ENCODE assay signal across 21 cellular contexts in the genomic region with DNA sequence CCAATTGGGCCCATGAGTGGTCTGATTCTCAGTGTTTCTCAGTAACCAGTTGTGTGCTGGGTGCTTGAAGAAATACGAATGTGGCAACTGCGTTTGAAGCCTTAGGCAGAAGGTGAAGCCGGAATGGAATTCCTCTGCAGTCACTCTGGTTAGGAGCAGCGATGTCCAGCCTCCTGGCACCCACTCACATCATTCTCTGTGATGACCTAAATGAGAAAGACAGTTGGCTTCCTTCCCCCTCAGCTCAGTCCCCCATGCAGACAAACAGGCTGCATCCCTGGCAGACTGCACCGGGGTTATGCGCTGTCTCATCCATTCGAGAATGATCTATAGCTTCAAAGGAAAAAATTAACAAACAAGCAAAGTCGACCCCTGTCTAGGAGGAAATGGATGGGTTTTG.
DNase-seq lines count a peak whose midpoint lies in the region; ATAC-seq, FAIRE-seq and TF ChIP-seq lines count a peak whose summit lies in the region.
"Had no signal": no experiment of that assay in that cellular context is flagged by ENCODE, and none has a peak within 500 bp of the region (broad histone marks: within the 10 kb centered on the region; RNA-seq: fewer than 3 reads in every experiment).

No MANE protein-coding gene starts in this region.

- no peak for TF ChIP-seq POLR2A in Peyer's patch (IDR thresholded peaks at IDR 0.05)

- no peak overlapping the region for H3K9ac ChIP-seq in subcutaneous abdominal adipose tissue (ENCODE audit: low read length in 5 of 5)

- H3K4me3 ChIP-seq in subcutaneous abdominal adipose tissue (ENCODE audit: low read depth in 1 of 5, low read length in 5 of 5) = no peak overlapping the region
- no peak overlapping the region for H3K4me3 ChIP-seq in Peyer's patch
- H3K4me3 ChIP-seq in GM23338 = no peak overlapping the region
- H3K4me3 ChIP-seq: hepatocyte, right lobe of liver had no signal

- H2AFZ ChIP-seq in GM23338 = no peak overlapping the region
- H2AFZ ChIP-seq: hepatocyte had no signal

- no peaks in the 10 kb centered on the region for H3K9me2 ChIP-seq in GM23338 (ENCODE audit: insufficient read depth)

- TF ChIP-seq CTCF in mesothelial cell of epicardium (IDR thresholded peaks at IDR 0.05; ENCODE audit: unreplicated experiment) (no peak), Peyer's patch (IDR thresholded peaks at IDR 0.05) (no peak), GM23338 (conservative IDR thresholded peaks at IDR 0.05; ENCODE audit: low read depth in 2 of 2) (no peak)

- peak; percentile 50 for DNase-seq in RCC 7860 (ENCODE audit: low spot score)
- DNase-seq in cerebellum (ENCODE audit: low spot score) = peak; percentile 76
- DNase-seq in mesothelial cell of epicardium (ENCODE audit: low spot score in 2 of 2, unreplicated experiment in 2 of 2) = no peak
- DNase-seq in A172 (ENCODE audit: low spot score) = no peak
- DNase-seq in Peyer's patch = no peak
- no peak for DNase-seq in GM23338 (ENCODE audit: low spot score)
- DNase-seq: activated CD4-positive, alpha-beta T cell treated with anti-CD3 and anti-CD28 coated beads for 1 hour; central memory CD4-positive, alpha-beta T cell; effector memory CD8-positive, alpha-beta T cell; HFFc6; kidney glomerular epithelial cell; NCI-H1417 treated with DMSO at 0.1 percent for 48 hours; NCI-H2171 treated with DMSO at 0.1 percent for 48 hours; PC-3; right lobe of liver; stimulated activated CD4-positive, alpha-beta T cell treated with anti-CD3 and anti-CD28 coated beads, Interleukin-2, amount 100 ng/mL, for 24 hours had no signal

- no peaks in the 10 kb centered on the region for H3K36me3 ChIP-seq in subcutaneous abdominal adipose tissue (ENCODE audit: control insufficient read depth in 5 of 5, insufficient read depth in 5 of 5, low read length in 5 of 5)
- H3K36me3 ChIP-seq in Peyer's patch = no peaks in the 10 kb centered on the region
- H3K36me3 ChIP-seq in GM23338 (ENCODE audit: insufficient read depth) = no peaks in the 10 kb centered on the region
- H3K36me3 ChIP-seq: neutrophil, right lobe of liver had no signal

- ATAC-seq in GM23338 = no peak
- ATAC-seq: activated T-helper 17 cell treated with anti-CD3 and anti-CD28 coated beads, Interleukin-2, amount 50 U/mL, for 72 hours; effector memory CD8-positive, alpha-beta T cell; PC-3; right lobe of liver had no signal

- H3K4me1 ChIP-seq in subcutaneous abdominal adipose tissue (ENCODE audit: control insufficient read depth in 5 of 5, insufficient read depth in 5 of 5, low read length in 5 of 5) (peaks cover 0 to 18% (median 8%) of the 10 kb centered on the region in 5 donors), Peyer's patch (no peaks in the 10 kb centered on the region), GM23338 (ENCODE audit: insufficient read depth) (peaks cover 4% of the 10 kb centered on the region; the same call in 1 of the 2 replicates)
- H3K4me1 ChIP-seq: right lobe of liver had no signal

- H3K27me3 Mint-ChIP-seq in mesothelial cell of epicardium (ENCODE audit: low read depth) = peaks cover 2% of the 10 kb centered on the region
- H3K27me3 Mint-ChIP-seq in GM23338 (ENCODE audit: insufficient read depth, low read depth, poor library complexity) = no peaks in the 10 kb centered on the region
- H3K27me3 Mint-ChIP-seq: activated T-helper 17 cell treated with anti-CD3 and anti-CD28 coated beads, Interleukin-2, amount 50 U/mL, for 72 hours had no signal

- no peaks in the 10 kb centered on the region for H3F3A ChIP-seq in GM23338 (replicated peaks; ENCODE audit: low read depth)

- H3K27ac Mint-ChIP-seq in mesothelial cell of epicardium (peak overlapping the region; percentile 24), GM23338 (no peak overlapping the region)
- H3K27ac Mint-ChIP-seq: activated T-helper 17 cell treated with anti-CD3 and anti-CD28 coated beads, Interleukin-2, amount 50 U/mL, for 72 hours; effector memory CD8-positive, alpha-beta T cell; HFFc6 had no signal

- no peak overlapping the region for H3K4me3 Mint-ChIP-seq in mesothelial cell of epicardium
- H3K4me3 Mint-ChIP-seq in GM23338 = no peak overlapping the region
- H3K4me3 Mint-ChIP-seq: activated T-helper 17 cell treated with anti-CD3 and anti-CD28 coated beads, Interleukin-2, amount 50 U/mL, for 72 hours; effector memory CD8-positive, alpha-beta T cell; HFFc6 had no signal

- H3K9me3 ChIP-seq in subcutaneous abdominal adipose tissue (ENCODE audit: control insufficient read depth in 5 of 5, low read length in 5 of 5) = no peaks in the 10 kb centered on the region
- H3K9me3 ChIP-seq in Peyer's patch = no peaks in the 10 kb centered on the region
- H3K9me3 ChIP-seq: neutrophil, right lobe of liver had no signal

- no peaks in the 10 kb centered on the region for H3K79me2 ChIP-seq in GM23338 (replicated peaks; ENCODE audit: insufficient read depth)
- H3K79me2 ChIP-seq: hepatocyte had no signal

- no peaks in the 10 kb centered on the region for H4K20me1 ChIP-seq in GM23338 (replicated peaks; ENCODE audit: insufficient read depth)

- no peaks in the 10 kb centered on the region for H3K36me3 Mint-ChIP-seq in mesothelial cell of epicardium
- H3K36me3 Mint-ChIP-seq in GM23338 (ENCODE audit: low read depth) = no peaks in the 10 kb centered on the region

- no peak overlapping the region for H3K4me2 ChIP-seq in GM23338
- H3K4me2 ChIP-seq: hepatocyte had no signal

- H3K9me3 Mint-ChIP-seq in mesothelial cell of epicardium = peaks cover 5% of the 10 kb centered on the region
- H3K9me3 Mint-ChIP-seq in GM23338 = no peaks in the 10 kb centered on the region
- H3K9me3 Mint-ChIP-seq: activated T-helper 17 cell treated with anti-CD3 and anti-CD28 coated beads, Interleukin-2, amount 50 U/mL, for 72 hours; effector memory CD8-positive, alpha-beta T cell; HFFc6 had no signal

- H3K27me3 ChIP-seq in subcutaneous abdominal adipose tissue (ENCODE audit: control insufficient read depth in 5 of 5, insufficient read depth in 4 of 5, low read length in 5 of 5) (peaks cover 0 to 3% (median 0%) of the 10 kb centered on the region in 5 donors), Peyer's patch (no peaks in the 10 kb centered on the region), GM23338 (ENCODE audit: insufficient read depth) (no peaks in the 10 kb centered on the region)
- H3K27me3 ChIP-seq: hepatocyte, neutrophil, right lobe of liver had no signal

- H3K27ac ChIP-seq in subcutaneous abdominal adipose tissue (ENCODE audit: low read depth, low read length) (peak overlapping the region; percentile 74), Peyer's patch (peak overlapping the region in 1 of 4 donors; percentile 50), GM23338 (ENCODE audit: low read depth) (no peak overlapping the region)
- H3K27ac ChIP-seq: hepatocyte, neutrophil, right lobe of liver had no signal

- peak; percentile 75 for FAIRE-seq in RCC 7860 (lab: Jason Lieb, UNC)
- FAIRE-seq: D721Med had no signal

- H3K4me1 Mint-ChIP-seq in mesothelial cell of epicardium (peaks cover 12% of the 10 kb centered on the region), GM23338 (peaks cover 10% of the 10 kb centered on the region; the same call in 2 of the 3 replicates)
- H3K4me1 Mint-ChIP-seq: activated T-helper 17 cell treated with anti-CD3 and anti-CD28 coated beads, Interleukin-2, amount 50 U/mL, for 72 hours had no signal

TF ChIP-seq in GM23338, 12 proteins besides CTCF, POLR2A, EP300 and RAD21 (continues in another document):
- TF ChIP-seq POLR2AphosphoS5 (IDR thresholded peaks at IDR 0.05; ENCODE audit: low read depth) (no peak), ETS1 (IDR thresholded peaks at IDR 0.05) (no peak), NANOG (IDR thresholded peaks at IDR 0.05; ENCODE audit: borderline replicate concordance) (no peak), ZNF331 (CRISPR knock-in tag; IDR thresholded peaks at IDR 0.05; ENCODE audit: low read depth) (no peak), EZH2 (IDR thresholded peaks at IDR 0.05; ENCODE audit: low read depth, unreplicated experiment) (no peak), STAT1 (IDR thresholded peaks at IDR 0.05; ENCODE audit: unreplicated experiment) (no peak), CREB1 (CRISPR knock-in tag; IDR thresholded peaks at IDR 0.05; ENCODE audit: low read depth) (no peak)
- TF ChIP-seq, protein P1, sequence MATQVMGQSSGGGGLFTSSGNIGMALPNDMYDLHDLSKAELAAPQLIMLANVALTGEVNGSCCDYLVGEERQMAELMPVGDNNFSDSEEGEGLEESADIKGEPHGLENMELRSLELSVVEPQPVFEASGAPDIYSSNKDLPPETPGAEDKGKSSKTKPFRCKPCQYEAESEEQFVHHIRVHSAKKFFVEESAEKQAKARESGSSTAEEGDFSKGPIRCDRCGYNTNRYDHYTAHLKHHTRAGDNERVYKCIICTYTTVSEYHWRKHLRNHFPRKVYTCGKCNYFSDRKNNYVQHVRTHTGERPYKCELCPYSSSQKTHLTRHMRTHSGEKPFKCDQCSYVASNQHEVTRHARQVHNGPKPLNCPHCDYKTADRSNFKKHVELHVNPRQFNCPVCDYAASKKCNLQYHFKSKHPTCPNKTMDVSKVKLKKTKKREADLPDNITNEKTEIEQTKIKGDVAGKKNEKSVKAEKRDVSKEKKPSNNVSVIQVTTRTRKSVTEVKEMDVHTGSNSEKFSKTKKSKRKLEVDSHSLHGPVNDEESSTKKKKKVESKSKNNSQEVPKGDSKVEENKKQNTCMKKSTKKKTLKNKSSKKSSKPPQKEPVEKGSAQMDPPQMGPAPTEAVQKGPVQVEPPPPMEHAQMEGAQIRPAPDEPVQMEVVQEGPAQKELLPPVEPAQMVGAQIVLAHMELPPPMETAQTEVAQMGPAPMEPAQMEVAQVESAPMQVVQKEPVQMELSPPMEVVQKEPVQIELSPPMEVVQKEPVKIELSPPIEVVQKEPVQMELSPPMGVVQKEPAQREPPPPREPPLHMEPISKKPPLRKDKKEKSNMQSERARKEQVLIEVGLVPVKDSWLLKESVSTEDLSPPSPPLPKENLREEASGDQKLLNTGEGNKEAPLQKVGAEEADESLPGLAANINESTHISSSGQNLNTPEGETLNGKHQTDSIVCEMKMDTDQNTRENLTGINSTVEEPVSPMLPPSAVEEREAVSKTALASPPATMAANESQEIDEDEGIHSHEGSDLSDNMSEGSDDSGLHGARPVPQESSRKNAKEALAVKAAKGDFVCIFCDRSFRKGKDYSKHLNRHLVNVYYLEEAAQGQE (IDR thresholded peaks at IDR 0.05; ENCODE audit: unreplicated experiment) = no peak

Comparison
In these comparisons a context has a peak if more than half of its experiments do, and no peak if none do; other contexts are left out.
1. DNase-seq: peak in RCC 7860 (single experiment) and cerebellum (single experiment); none in mesothelial cell of epicardium (0 of 2), A172 (single experiment), Peyer's patch (0 of 3) and GM23338 (single experiment).